In genomic region chr1:9643351-9644256, GRCh38 we compare ENCODE assay signal across 1 cellular context.
A peak's percentile ranks its signal among the peaks of the same experiment; 100 is the strongest.
TF ChIP-seq lines count a peak whose summit lies in the region.

No MANE protein-coding gene starts in this region.

TF ChIP-seq in HepG2, 621 proteins besides CTCF, POLR2A, EP300 and RAD21:
- TF ChIP-seq TEF (CRISPR knock-in tag; IDR thresholded peaks at IDR 0.05) = no peak
- TF ChIP-seq HNRNPL (IDR thresholded peaks at IDR 0.05; ENCODE audit: low read depth, low read length) = no peak
- TF ChIP-seq ZHX2 (IDR thresholded peaks at IDR 0.05; ENCODE audit: low read depth) = no peak
- TF ChIP-seq ZHX2 (CRISPR knock-in tag; IDR thresholded peaks at IDR 0.05; ENCODE audit: borderline replicate concordance) = no peak
- TF ChIP-seq E2F5 (CRISPR knock-in tag; conservative IDR thresholded peaks at IDR 0.05) = no peak
- no peak for TF ChIP-seq SIN3B (IDR thresholded peaks at IDR 0.05; ENCODE audit: low read length)
- no peak for TF ChIP-seq TOE1 (CRISPR knock-in tag; IDR thresholded peaks at IDR 0.05)
- no peak for TF ChIP-seq ZNF460 (CRISPR knock-in tag; IDR thresholded peaks at IDR 0.05; ENCODE audit: borderline replicate concordance)
- no peak for TF ChIP-seq ZSCAN5A (CRISPR knock-in tag; IDR thresholded peaks at IDR 0.05; ENCODE audit: borderline replicate concordance)
- TF ChIP-seq HNRNPK (IDR thresholded peaks at IDR 0.05; ENCODE audit: low read depth, low read length, poor library complexity, severe bottlenecking) = peak; percentile 93
- no peak for TF ChIP-seq FIP1L1 (IDR thresholded peaks at IDR 0.05; ENCODE audit: borderline replicate concordance, insufficient read depth, low read depth, low read length)
- no peak for TF ChIP-seq ZMYM2 (CRISPR knock-in tag; IDR thresholded peaks at IDR 0.05)
- no peak for TF ChIP-seq ZNF75D (CRISPR knock-in tag; IDR thresholded peaks at IDR 0.05; ENCODE audit: borderline replicate concordance)
- TF ChIP-seq ZNF768 (CRISPR knock-in tag; IDR thresholded peaks at IDR 0.05) = no peak
- no peak for TF ChIP-seq ZFP41 (CRISPR knock-in tag; IDR thresholded peaks at IDR 0.05; ENCODE audit: borderline replicate concordance)
- TF ChIP-seq PCBP2 (optimal IDR thresholded peaks at IDR 0.05; ENCODE audit: low read depth, low read length, poor library complexity, severe bottlenecking) = peak; percentile 38
